Comparison of ENCODE assay signal across 13 cellular contexts in genomic region chr3:108062051-108062450, GRCh38. TPM values are rescaled to one million over a fixed set of nuclear protein-coding genes. Genes with fewer than 3 reads are reported as not detected.
A peak's percentile ranks its signal among the peaks of the same experiment; 100 is the strongest.
DNase-seq lines count a peak whose midpoint lies in the region; ATAC-seq and TF ChIP-seq lines count a peak whose summit lies in the region.
"Had no signal": no experiment of that assay in that cellular context is flagged by ENCODE, and none has a peak within 500 bp of the region (broad histone marks: within the 10 kb centered on the region; RNA-seq: fewer than 3 reads in every experiment).

No MANE protein-coding gene starts in this region.

- H3K4me1 Mint-ChIP-seq in activated naive CD4-positive, alpha-beta T cell treated with anti-CD3 and anti-CD28 coated beads, Interleukin-2, amount 50 U/mL, for 24 hours, result peaks cover 83% of the 10 kb centered on the region
- peaks cover 27% of the 10 kb centered on the region for H3K4me1 Mint-ChIP-seq in activated naive CD4-positive, alpha-beta T cell treated with anti-CD3 and anti-CD28 coated beads, Interleukin-2, amount 10 ng/mL, durations not matched to agents 7 days and 5 days
- H3K4me1 Mint-ChIP-seq in CD8-positive, alpha-beta memory T cell, result peaks cover 63 to 90% (median 89%) of the 10 kb centered on the region in 3 donors
- peaks cover 24% of the 10 kb centered on the region for H3K4me1 Mint-ChIP-seq in activated CD8-positive, alpha-beta memory T cell treated with anti-CD3 and anti-CD28 coated beads, Interleukin-2, amount 10 ng/mL, durations not matched to agents 7 days and 5 days

- TF ChIP-seq CTCF in sigmoid colon (IDR thresholded peaks at IDR 0.05), result no peak

- H3K27ac ChIP-seq in sigmoid colon, result no peak overlapping the region
- H3K27ac ChIP-seq in CD8-positive, alpha-beta memory T cell (ENCODE audit: low read depth, low read length), result no peak overlapping the region
- H3K27ac ChIP-seq: breast epithelium, upper lobe of left lung had no signal

- intact Hi-C loops in sigmoid colon (cut with DNase I), result no loop called here

- no peaks in the 10 kb centered on the region for H3K9me3 Mint-ChIP-seq in activated naive CD4-positive, alpha-beta T cell treated with anti-CD3 and anti-CD28 coated beads, Interleukin-2, amount 50 U/mL, for 24 hours
- no peaks in the 10 kb centered on the region for H3K9me3 Mint-ChIP-seq in activated naive CD4-positive, alpha-beta T cell treated with anti-CD3 and anti-CD28 coated beads, Interleukin-2, amount 10 ng/mL, durations not matched to agents 7 days and 5 days
- H3K9me3 Mint-ChIP-seq in CD8-positive, alpha-beta memory T cell, result no peaks in the 10 kb centered on the region
- H3K9me3 Mint-ChIP-seq in activated CD8-positive, alpha-beta memory T cell treated with anti-CD3 and anti-CD28 coated beads, Interleukin-2, amount 10 ng/mL, durations not matched to agents 7 days and 5 days (ENCODE audit: low read depth), result no peaks in the 10 kb centered on the region

- TF ChIP-seq POLR2A in sigmoid colon (IDR thresholded peaks at IDR 0.05), result no peak

- ATAC-seq in HG02870 (IDR thresholded peaks at IDR 0.05; ENCODE audit: unreplicated experiment), result peak; percentile 68
- ATAC-seq in stimulated activated naive CD8-positive, alpha-beta T cell treated with anti-CD3 and anti-CD28 coated beads, Interleukin-15, Interleukin-2, amounts not matched to agents 100 U/mL and 50 U/mL, for 24 hours, result peak; percentile 55
- ATAC-seq in activated CD8-positive, alpha-beta memory T cell treated with anti-CD3 and anti-CD28 coated beads, Interleukin-2, amount 10 ng/mL, durations not matched to agents 7 days and 5 days, result no peak

- 78 to 93% methylated on average over 1 of the region's 1 CpG for WGBS in sigmoid colon, 2 donors

- POLR2A ChIA-PET in CD8-positive, alpha-beta memory T cell (lab: Charles Lee), result no interaction called here

- H3K27me3 Mint-ChIP-seq in activated naive CD4-positive, alpha-beta T cell treated with anti-CD3 and anti-CD28 coated beads, Interleukin-2, amount 50 U/mL, for 24 hours, result no peaks in the 10 kb centered on the region
- H3K27me3 Mint-ChIP-seq in activated naive CD4-positive, alpha-beta T cell treated with anti-CD3 and anti-CD28 coated beads, Interleukin-2, amount 10 ng/mL, durations not matched to agents 7 days and 5 days, result no peaks in the 10 kb centered on the region
- no peaks in the 10 kb centered on the region for H3K27me3 Mint-ChIP-seq in CD8-positive, alpha-beta memory T cell
- H3K27me3 Mint-ChIP-seq in activated CD8-positive, alpha-beta memory T cell treated with anti-CD3 and anti-CD28 coated beads, Interleukin-2, amount 10 ng/mL, durations not matched to agents 7 days and 5 days, result no peaks in the 10 kb centered on the region

- no peak for DNase-seq in activated naive CD4-positive, alpha-beta T cell treated with anti-CD3 and anti-CD28 coated beads, Interleukin-2, amount 10 ng/mL, durations not matched to agents 7 days and 5 days
- DNase-seq in SIG-M5 (lab: John Stamatoyannopoulos, UW) (peak; percentile 83), sigmoid colon (no peak)
- DNase-seq in stimulated activated naive CD8-positive, alpha-beta T cell treated with anti-CD3 and anti-CD28 coated beads, Interleukin-15, Interleukin-2, amounts not matched to agents 100 U/mL and 50 U/mL, for 24 hours, result no peak
- no peak for DNase-seq in CD8-positive, alpha-beta memory T cell
- no peak for DNase-seq in activated CD8-positive, alpha-beta memory T cell treated with anti-CD3 and anti-CD28 coated beads, Interleukin-2, amount 10 ng/mL, durations not matched to agents 7 days and 5 days
- DNase-seq: ACHN, left cardiac atrium, upper lobe of left lung had no signal

- peak overlapping the region; percentile 65 for H3K27ac Mint-ChIP-seq in activated naive CD4-positive, alpha-beta T cell treated with anti-CD3 and anti-CD28 coated beads, Interleukin-2, amount 50 U/mL, for 24 hours
- H3K27ac Mint-ChIP-seq in activated naive CD4-positive, alpha-beta T cell treated with anti-CD3 and anti-CD28 coated beads, Interleukin-2, amount 10 ng/mL, durations not matched to agents 7 days and 5 days, result no peak overlapping the region
- peak overlapping the region in 3 of 8 donors; percentile 18 to 72 (median 71) for H3K27ac Mint-ChIP-seq in CD8-positive, alpha-beta memory T cell
- no peak overlapping the region for H3K27ac Mint-ChIP-seq in activated CD8-positive, alpha-beta memory T cell treated with anti-CD3 and anti-CD28 coated beads, Interleukin-2, amount 10 ng/mL, durations not matched to agents 7 days and 5 days

- peaks cover 0 to 6% (median 2%) of the 10 kb centered on the region in 4 donors for H3K4me1 ChIP-seq in sigmoid colon
- peaks cover 25% of the 10 kb centered on the region for H3K4me1 ChIP-seq in CD8-positive, alpha-beta memory T cell (ENCODE audit: insufficient read depth, low read length)
- H3K4me1 ChIP-seq: breast epithelium, upper lobe of left lung had no signal

- peaks cover 0 to 33% (median 4%) of the 10 kb centered on the region in 4 donors for H3K36me3 ChIP-seq in sigmoid colon
- peaks cover 47% of the 10 kb centered on the region for H3K36me3 ChIP-seq in CD8-positive, alpha-beta memory T cell (ENCODE audit: insufficient read depth, low read length)
- H3K36me3 ChIP-seq: breast epithelium had no signal

- no peaks in the 10 kb centered on the region for H3K9me3 ChIP-seq in sigmoid colon
- no peaks in the 10 kb centered on the region for H3K9me3 ChIP-seq in CD8-positive, alpha-beta memory T cell (ENCODE audit: low read length)
- H3K9me3 ChIP-seq: breast epithelium, HAP-1, upper lobe of left lung had no signal

- TF ChIP-seq EP300 in sigmoid colon (IDR thresholded peaks at IDR 0.05), result no peak

- H3K36me3 Mint-ChIP-seq in activated naive CD4-positive, alpha-beta T cell treated with anti-CD3 and anti-CD28 coated beads, Interleukin-2, amount 50 U/mL, for 24 hours, result peaks cover 33% of the 10 kb centered on the region
- peaks cover 67% of the 10 kb centered on the region for H3K36me3 Mint-ChIP-seq in activated naive CD4-positive, alpha-beta T cell treated with anti-CD3 and anti-CD28 coated beads, Interleukin-2, amount 10 ng/mL, durations not matched to agents 7 days and 5 days
- peaks cover 18 to 81% (median 40%) of the 10 kb centered on the region in 3 donors for H3K36me3 Mint-ChIP-seq in CD8-positive, alpha-beta memory T cell
- peaks cover 74% of the 10 kb centered on the region for H3K36me3 Mint-ChIP-seq in activated CD8-positive, alpha-beta memory T cell treated with anti-CD3 and anti-CD28 coated beads, Interleukin-2, amount 10 ng/mL, durations not matched to agents 7 days and 5 days

- no peaks in the 10 kb centered on the region for H3K27me3 ChIP-seq in sigmoid colon
- H3K27me3 ChIP-seq in CD8-positive, alpha-beta memory T cell (ENCODE audit: insufficient read depth, low read length, poor library complexity, severe bottlenecking), result no peaks in the 10 kb centered on the region
- H3K27me3 ChIP-seq: breast epithelium, upper lobe of left lung had no signal

- peak overlapping the region; percentile 16 for H3K4me3 Mint-ChIP-seq in activated naive CD4-positive, alpha-beta T cell treated with anti-CD3 and anti-CD28 coated beads, Interleukin-2, amount 50 U/mL, for 24 hours
- no peak overlapping the region for H3K4me3 Mint-ChIP-seq in activated naive CD4-positive, alpha-beta T cell treated with anti-CD3 and anti-CD28 coated beads, Interleukin-2, amount 10 ng/mL, durations not matched to agents 7 days and 5 days
- H3K4me3 Mint-ChIP-seq in CD8-positive, alpha-beta memory T cell, result no peak overlapping the region
- no peak overlapping the region for H3K4me3 Mint-ChIP-seq in activated CD8-positive, alpha-beta memory T cell treated with anti-CD3 and anti-CD28 coated beads, Interleukin-2, amount 10 ng/mL, durations not matched to agents 7 days and 5 days

- no peak overlapping the region for H3K4me3 ChIP-seq in sigmoid colon
- no peak overlapping the region for H3K4me3 ChIP-seq in CD8-positive, alpha-beta memory T cell (ENCODE audit: low read length)
- H3K4me3 ChIP-seq: breast epithelium, HAP-1, upper lobe of left lung had no signal

- CTCF ChIA-PET in activated naive CD4-positive, alpha-beta T cell treated with anti-CD3 and anti-CD28 coated beads, Interleukin-2, amount 10 ng/mL, durations not matched to agents 7 days and 5 days (lab: Charles Lee), result no interaction called here
- CTCF ChIA-PET in CD8-positive, alpha-beta memory T cell (lab: Charles Lee), result no interaction called here
- CTCF ChIA-PET in activated CD8-positive, alpha-beta memory T cell treated with anti-CD3 and anti-CD28 coated beads, Interleukin-2, amount 10 ng/mL, durations not matched to agents 7 days and 5 days (lab: Charles Lee), result interaction anchor here (0.9 kb wide), 1 partner anchor 344 kb away, joined by 4 read pairs; no protein-coding TSS in a partner anchor

RNA-seq across cellular contexts. Expression of gene CD47, which starts 28.8 kb away (rescaled TPM):
- total RNA-seq in sigmoid colon, result 10 to 100 TPM; 52.1 to 67.1 (median 62.0) TPM
- polyA plus RNA-seq in sigmoid colon, result 10 to 100 TPM; 10.8 to 74.9 (median 19.2) TPM
- total RNA-seq in CD8-positive, alpha-beta memory T cell, result 100 to 1,000 TPM; 126 to 131 TPM
- polyA plus RNA-seq in CD8-positive, alpha-beta memory T cell, result 232 TPM
- 100 to 1,000 TPM; 111 to 133 TPM for total RNA-seq in activated CD8-positive, alpha-beta memory T cell treated with anti-CD3 and anti-CD28 coated beads, Interleukin-2, amount 10 ng/mL, durations not matched to agents 7 days and 5 days
